In genomic region chr6:53528107-53528506, GRCh38 we compare ENCODE assay signal across 24 cellular contexts. TPM values are rescaled to one million over a fixed set of nuclear protein-coding genes. Genes with fewer than 3 reads are reported as not detected.
DNase-seq lines count a peak whose midpoint lies in the region; ATAC-seq, FAIRE-seq and TF ChIP-seq lines count a peak whose summit lies in the region.
"Had no signal": no experiment of that assay in that cellular context is flagged by ENCODE, and none has a peak within 500 bp of the region (broad histone marks: within the 10 kb centered on the region; RNA-seq: fewer than 3 reads in every experiment).

No MANE protein-coding gene starts in this region.

- H3K9ac ChIP-seq in neural progenitor cell (no peak overlapping the region), mammary epithelial cell (ENCODE audit: insufficient read depth, low read length) (no peak overlapping the region)
- H3K9ac ChIP-seq: BLaER1 treated with 17β-estradiol and CSF1 and Interleukin-3, amounts not matched to agents 10 nM and 100 nM had no signal

- no peak for TF ChIP-seq POLR2A in A549 (IDR thresholded peaks at IDR 0.05; ENCODE audit: low read length)

- peaks cover 16% of the 10 kb centered on the region for H4K20me1 ChIP-seq in neural progenitor cell (ENCODE audit: low read depth)
- peaks cover 5% of the 10 kb centered on the region for H4K20me1 ChIP-seq in mammary epithelial cell (ENCODE audit: insufficient read depth, low read length)

- H3K4me3 ChIP-seq in A549 (no peak overlapping the region), HEK293 (ENCODE audit: low read depth, low read length) (no peak overlapping the region), neural progenitor cell (no peak overlapping the region), mammary epithelial cell (replicated peaks in 1 of 3; ENCODE audit: insufficient read depth in 1 of 3, low read depth in 2 of 3, low read length in 3 of 3) (no peak overlapping the region)
- H3K4me3 ChIP-seq: BLaER1 treated with 17β-estradiol and CSF1 and Interleukin-3, amounts not matched to agents 10 nM and 100 nM had no signal

- intact Hi-C loops in mammary epithelial cell (cut with micrococcal nuclease): no loop called here

- in situ Hi-C loops in mammary epithelial cell (cut with MboI; ENCODE audit: low sequenced_read_pairs in 2 of 2): no loop called here

- ATAC-seq in A549 (no peak), GM18870 (IDR thresholded peaks at IDR 0.05; ENCODE audit: unreplicated experiment) (no peak)
- ATAC-seq in stimulated activated naive CD8-positive, alpha-beta T cell treated with anti-CD3 and anti-CD28 coated beads, Interleukin-15, Interleukin-2, amounts not matched to agents 100 U/mL and 50 U/mL, for 24 hours: no peak

- H3K4me3 Mint-ChIP-seq in neural progenitor cell: no peak overlapping the region
- H3K4me3 Mint-ChIP-seq: CD14-positive monocyte; CD4-positive, alpha-beta T cell; HFFc6 had no signal

- H3K4me1 Mint-ChIP-seq in neural progenitor cell: peaks cover 62% of the 10 kb centered on the region

- TF ChIP-seq RAD21 in A549 (conservative IDR thresholded peaks at IDR 0.05 in 1 of 2, IDR thresholded peaks at IDR 0.05 in 1 of 2): no peak

- CTCF ChIA-PET in A549 (lab: Yijun Ruan, JAX): interaction anchor here (0.9 kb wide), 1 partner anchor 17 kb away, joined by 4 read pairs; the partner anchor contains the start of gene GCLC
- CTCF ChIA-PET in HEK293 (lab: Yijun Ruan, JAX): interaction anchor here (1.0 to 3.6 kb wide), 2 partner anchors 16 to 207 kb away, joined by 4 to 13 read pairs; partner anchors contain the start of gene GCLC
- CTCF ChIA-PET in mammary epithelial cell (lab: Charles Lee; ENCODE audit: low non-redundant PET): no interaction called here

- no peak overlapping the region for H3K27ac ChIP-seq in A549
- H3K27ac ChIP-seq in HEK293 (ENCODE audit: extremely low read depth, low read depth, low read length): no peak overlapping the region
- H3K27ac ChIP-seq in neural progenitor cell: peak overlapping the region; percentile 14
- H3K27ac ChIP-seq in mammary epithelial cell (ENCODE audit: insufficient read depth, low read depth, low read length): no peak overlapping the region
- H3K27ac ChIP-seq: BLaER1 treated with 17β-estradiol and CSF1 and Interleukin-3, amounts not matched to agents 10 nM and 100 nM had no signal

- H3K27me3 ChIP-seq in neural progenitor cell (no peaks in the 10 kb centered on the region), mammary epithelial cell (ENCODE audit: insufficient read depth, low read length) (no peaks in the 10 kb centered on the region)
- H3K27me3 ChIP-seq: BE2C; BLaER1 treated with 17β-estradiol and CSF1 and Interleukin-3, amounts not matched to agents 10 nM and 100 nM had no signal

- no peak overlapping the region for H2AFZ ChIP-seq in neural progenitor cell (replicated peaks)
- H2AFZ ChIP-seq in mammary epithelial cell (ENCODE audit: low read depth, low read length): no peak overlapping the region

- no TSS peak for BruUV-seq in mammary epithelial cell (replicated peaks; lab: Mats Ljungman, UMichigan)

- H3K4me1 ChIP-seq in A549: peaks cover 99% of the 10 kb centered on the region
- peaks cover 53% of the 10 kb centered on the region for H3K4me1 ChIP-seq in HEK293 (ENCODE audit: control insufficient read depth, insufficient read depth, low read length)
- H3K4me1 ChIP-seq in neural progenitor cell: peaks cover 76% of the 10 kb centered on the region
- peaks cover 46% of the 10 kb centered on the region for H3K4me1 ChIP-seq in mammary epithelial cell (ENCODE audit: insufficient read depth, low read length)
- H3K4me1 ChIP-seq: BE2C had no signal

- H3K9me3 Mint-ChIP-seq in neural progenitor cell: no peaks in the 10 kb centered on the region
- H3K9me3 Mint-ChIP-seq: CD14-positive monocyte; CD4-positive, alpha-beta T cell; CD8-positive, alpha-beta memory T cell; HFFc6 had no signal

- H3K27me3 Mint-ChIP-seq in neural progenitor cell (ENCODE audit: insufficient read depth, low read depth): no peaks in the 10 kb centered on the region
- H3K27me3 Mint-ChIP-seq: CD4-positive, alpha-beta T cell; CD8-positive, alpha-beta memory T cell had no signal

- FAIRE-seq in A549 (lab: Jason Lieb, UNC): no peak
- FAIRE-seq: D721Med, GM12891, GM18507, H1 had no signal

- TF ChIP-seq EP300 in A549 (IDR thresholded peaks at IDR 0.05): no peak

- no peak for DNase-seq in A549 (ENCODE audit: low read depth in 1 of 2, low spot score in 1 of 2)
- no peak for DNase-seq in neural progenitor cell (ENCODE audit: low spot score)
- no peak for DNase-seq in mammary epithelial cell
- DNase-seq in stimulated activated naive CD8-positive, alpha-beta T cell treated with anti-CD3 and anti-CD28 coated beads, Interleukin-15, Interleukin-2, amounts not matched to agents 100 U/mL and 50 U/mL, for 24 hours: no peak
- DNase-seq: ACHN; AML-193; BE2C; CD4-positive, alpha-beta T cell; CD8-positive, alpha-beta memory T cell; DMS 273 treated with DMSO at 0.1 percent for 48 hours; DMS79; EL; GDM1; H7; HCEC 1CT; HFFc6 had no signal

- H3F3A ChIP-seq in neural progenitor cell (ENCODE audit: low read depth): peaks cover 27% of the 10 kb centered on the region

- H3K79me2 ChIP-seq in neural progenitor cell (ENCODE audit: low read depth) (peaks cover 95% of the 10 kb centered on the region), mammary epithelial cell (ENCODE audit: insufficient read depth, low read length) (peaks cover 99% of the 10 kb centered on the region)

- no peaks in the 10 kb centered on the region for H3K9me3 ChIP-seq in A549
- H3K9me3 ChIP-seq in HEK293 (ENCODE audit: control insufficient read depth, insufficient read depth, low read depth, low read length): no peaks in the 10 kb centered on the region
- H3K9me3 ChIP-seq in neural progenitor cell (ENCODE audit: low read depth): no peaks in the 10 kb centered on the region
- no peaks in the 10 kb centered on the region for H3K9me3 ChIP-seq in mammary epithelial cell (replicated peaks; ENCODE audit: insufficient read depth, low read length)
- H3K9me3 ChIP-seq: BE2C; BLaER1 treated with 17β-estradiol and CSF1 and Interleukin-3, amounts not matched to agents 10 nM and 100 nM had no signal

- H3K4me2 ChIP-seq in A549 (peak overlapping the region; percentile 74; the same call in 2 of the 3 replicates), neural progenitor cell (peak overlapping the region; percentile 69), mammary epithelial cell (ENCODE audit: insufficient read depth, low read depth, low read length) (no peak overlapping the region)
- H3K4me2 ChIP-seq: BLaER1 treated with 17β-estradiol and CSF1 and Interleukin-3, amounts not matched to agents 10 nM and 100 nM had no signal

- no peaks in the 10 kb centered on the region for H3K36me3 ChIP-seq in HEK293 (ENCODE audit: control insufficient read depth in 2 of 2, insufficient read depth in 1 of 2, low read length in 2 of 2)
- no peaks in the 10 kb centered on the region for H3K36me3 ChIP-seq in neural progenitor cell
- H3K36me3 ChIP-seq in mammary epithelial cell (ENCODE audit: insufficient read depth, low read length): no peaks in the 10 kb centered on the region
- H3K36me3 ChIP-seq: BE2C had no signal

- dilution Hi-C loops in mammary epithelial cell (cut with HindIII; ENCODE audit: low sequenced_read_pairs): loop anchor here (10.0 kb wide), 1 partner anchor 117 kb away; no protein-coding TSS in a partner anchor

- H3K27ac Mint-ChIP-seq in neural progenitor cell: peak overlapping the region; percentile 55
- H3K27ac Mint-ChIP-seq: CD4-positive, alpha-beta T cell; HFFc6 had no signal

- POLR2A ChIA-PET in A549 (lab: Yijun Ruan, JAX): no interaction called here
- POLR2A ChIA-PET in HEK293 (lab: Yijun Ruan, JAX): no interaction called here

- TF ChIP-seq CTCF in A549 (IDR thresholded peaks at IDR 0.05) (no peak), HEK293 (tag by site-specific recombination; IDR thresholded peaks at IDR 0.05) (no peak), neural progenitor cell (IDR thresholded peaks at IDR 0.05) (no peak), mammary epithelial cell (conservative IDR thresholded peaks at IDR 0.05 in 1 of 2, IDR thresholded peaks at IDR 0.05 in 1 of 2; ENCODE audit: extremely low read depth in 1 of 2, insufficient read depth in 1 of 2, low read depth in 1 of 2, low read length in 2 of 2) (no peak)

- H3K36me3 Mint-ChIP-seq in neural progenitor cell: no peaks in the 10 kb centered on the region

TF ChIP-seq in A549, 52 proteins besides CTCF, POLR2A, EP300 and RAD21 (continues in another document):
- TF ChIP-seq HES2 (IDR thresholded peaks at IDR 0.05) (no peak), CBX8 (IDR thresholded peaks at IDR 0.05) (no peak), MAFK (IDR thresholded peaks at IDR 0.05; ENCODE audit: partially characterized antibody) (no peak)

TF ChIP-seq in HEK293, 187 proteins besides CTCF, POLR2A, EP300 and RAD21:
- TF ChIP-seq ATF2 (tag by site-specific recombination; IDR thresholded peaks at IDR 0.05; ENCODE audit: low read depth) (peak; percentile 71), ZNF140 (tag by site-specific recombination; IDR thresholded peaks at IDR 0.05) (no peak)

RNA-seq across cellular contexts. Expression of gene GCLC, which starts 16.8 kb away (rescaled TPM):
- polyA plus RNA-seq in A549 (2011; rRNA removed) (180 and 187 TPM in 2 replicates), A549 (2017; fragmentation: RNase III; extraction: RNeasy Plus Mini Kit Qiagen cat#74134 plus additional on column Dnase treatment) (108 to 116 TPM (median 113 TPM) in 3 replicates), mammary epithelial cell (59.8 TPM)
- polyA plus RNA-seq in A549 (2012; cell fraction: cytosol; rRNA removed): 58.4 and 61.4 TPM in 2 replicates
- 52.9 and 73.3 TPM in 2 replicates for polyA plus RNA-seq in A549 (2012; cell fraction: nucleus; rRNA removed)
- polyA minus RNA-seq in A549 (2011; rRNA and poly(A)+ RNA removed): 131 and 152 TPM in 2 replicates
- total RNA-seq in neural progenitor cell (ENCODE audit: low replicate concordance) (21.2 and 26.0 TPM in 2 replicates), mammary epithelial cell (100 to 1,000 TPM in 1 of 2 donors, 10 to 100 TPM in 1; 94.7 to 128 TPM)
- polyA minus RNA-seq in mammary epithelial cell: 69.6 TPM
